12 cellular contexts compared by ENCODE assay signal in genomic region chr5:159928122-159928960, GRCh38. TPM values are rescaled to one million over a fixed set of nuclear protein-coding genes. Genes with fewer than 3 reads are reported as not detected.
A peak's percentile ranks its signal among the peaks of the same experiment; 100 is the strongest.
DNase-seq lines count a peak whose midpoint lies in the region; ATAC-seq, FAIRE-seq and TF ChIP-seq lines count a peak whose summit lies in the region.
"Had no signal": no experiment of that assay in that cellular context is flagged by ENCODE, and none has a peak within 500 bp of the region (broad histone marks: within the 10 kb centered on the region; RNA-seq: fewer than 3 reads in every experiment).

No MANE protein-coding gene starts in this region.

- H3K36me3 Mint-ChIP-seq in T-helper 2 cell treated with Interferon-gamma antibody and Interleukin-4, amounts not matched to agents 5 μg/mL and 100 μg/mL, for 36 hours (ENCODE audit: low read depth), result no peaks in the 10 kb centered on the region
- H3K36me3 Mint-ChIP-seq in nephron progenitor cell (ENCODE audit: low read depth), result no peaks in the 10 kb centered on the region

- TF ChIP-seq EP300 in A549 (IDR thresholded peaks at IDR 0.05), result no peak

- peaks cover 21% of the 10 kb centered on the region for H3K4me1 ChIP-seq in A549
- H3K4me1 ChIP-seq: BE2C had no signal

- H3K27me3 Mint-ChIP-seq in T-helper 2 cell treated with Interferon-gamma antibody and Interleukin-4, amounts not matched to agents 5 μg/mL and 100 μg/mL, for 36 hours (ENCODE audit: low read depth), result peaks cover 15% of the 10 kb centered on the region
- H3K27me3 Mint-ChIP-seq in nephron progenitor cell (ENCODE audit: low read depth, poor library complexity), result peaks cover 7% of the 10 kb centered on the region

- DNase-seq in A549 (ENCODE audit: low read depth in 1 of 2, low spot score in 1 of 2) (peak; percentile 68 to 73), HTR-8/SVneo (ENCODE audit: insufficient read length, low spot score) (peak; percentile 61), brain microvascular endothelial cell (peak; percentile 79), kidney glomerular epithelial cell (lab: John Stamatoyannopoulos, UW) (peak; percentile 44), nephron progenitor cell (no peak)
- no peak for DNase-seq in T-helper 2 cell treated with Interferon-gamma antibody and Interleukin-4, amounts not matched to agents 5 μg/mL and 100 μg/mL, for 36 hours (ENCODE audit: low spot score)
- no peak for DNase-seq in stimulated activated naive CD8-positive, alpha-beta T cell treated with anti-CD3 and anti-CD28 coated beads, Interleukin-15, Interleukin-2, amounts not matched to agents 100 U/mL and 50 U/mL, for 24 hours
- DNase-seq: activated CD4-positive, alpha-beta T cell treated with anti-CD3 and anti-CD28 coated beads, Interleukin-2, amount 10 ng/mL, durations not matched to agents 24 days and 14 days; BE2C; stimulated activated CD8-positive, alpha-beta memory T cell treated with anti-CD3 and anti-CD28 coated beads, Interleukin-4, amount 100 ng/mL, for 48 hours had no signal

- ATAC-seq in A549 (peak; percentile 98), GM21423 (IDR thresholded peaks at IDR 0.05; ENCODE audit: unreplicated experiment) (no peak)
- no peak for ATAC-seq in stimulated activated naive CD8-positive, alpha-beta T cell treated with anti-CD3 and anti-CD28 coated beads, Interleukin-15, Interleukin-2, amounts not matched to agents 100 U/mL and 50 U/mL, for 24 hours

- no peaks in the 10 kb centered on the region for H3K27me3 ChIP-seq in brain microvascular endothelial cell (replicated peaks)

- no peaks in the 10 kb centered on the region for H3K9me3 ChIP-seq in A549
- H3K9me3 ChIP-seq: BE2C had no signal

- no peak overlapping the region for H3K4me3 Mint-ChIP-seq in T-helper 2 cell treated with Interferon-gamma antibody and Interleukin-4, amounts not matched to agents 5 μg/mL and 100 μg/mL, for 36 hours
- no peak overlapping the region for H3K4me3 Mint-ChIP-seq in nephron progenitor cell
- H3K4me3 Mint-ChIP-seq: activated CD4-positive, alpha-beta T cell treated with anti-CD3 and anti-CD28 coated beads, Interleukin-2, amount 10 ng/mL, durations not matched to agents 24 days and 14 days had no signal

- H3K4me3 ChIP-seq in A549, result no peak overlapping the region
- no peak overlapping the region for H3K4me3 ChIP-seq in brain microvascular endothelial cell (ENCODE audit: low read depth, low read length)

- FAIRE-seq in A549 (lab: Jason Lieb, UNC), result no peak
- FAIRE-seq in HTR-8/SVneo (lab: Jason Lieb, UNC), result peak; percentile 74

- peak overlapping the region; percentile 51 to 69 for H3K27ac ChIP-seq in A549
- no peak overlapping the region for H3K27ac ChIP-seq in brain microvascular endothelial cell

- no peak for TF ChIP-seq RAD21 in A549 (conservative IDR thresholded peaks at IDR 0.05 in 1 of 2, IDR thresholded peaks at IDR 0.05 in 1 of 2)

- CTCF ChIA-PET in A549 (lab: Yijun Ruan, JAX), result interaction anchor here (1.3 to 2.4 kb wide), 4 partner anchors 10 to 484 kb away, joined by 4 to 9 read pairs (median 6); no protein-coding TSS in a partner anchor

- H3K9me3 Mint-ChIP-seq in T-helper 2 cell treated with Interferon-gamma antibody and Interleukin-4, amounts not matched to agents 5 μg/mL and 100 μg/mL, for 36 hours, result no peaks in the 10 kb centered on the region
- no peaks in the 10 kb centered on the region for H3K9me3 Mint-ChIP-seq in nephron progenitor cell
- H3K9me3 Mint-ChIP-seq: activated CD4-positive, alpha-beta T cell treated with anti-CD3 and anti-CD28 coated beads, Interleukin-2, amount 10 ng/mL, durations not matched to agents 24 days and 14 days had no signal

- H3K27ac Mint-ChIP-seq in T-helper 2 cell treated with Interferon-gamma antibody and Interleukin-4, amounts not matched to agents 5 μg/mL and 100 μg/mL, for 36 hours, result no peak overlapping the region
- H3K27ac Mint-ChIP-seq in nephron progenitor cell, result no peak overlapping the region
- H3K27ac Mint-ChIP-seq: activated CD4-positive, alpha-beta T cell treated with anti-CD3 and anti-CD28 coated beads, Interleukin-2, amount 10 ng/mL, durations not matched to agents 24 days and 14 days; progenitor cell of endocrine pancreas had no signal

- TF ChIP-seq CTCF in A549 (IDR thresholded peaks at IDR 0.05) (no peak), brain microvascular endothelial cell (IDR thresholded peaks at IDR 0.05; ENCODE audit: low read depth, low read length, missing control alignments) (no peak), nephron progenitor cell (IDR thresholded peaks at IDR 0.05) (no peak)

- TF ChIP-seq POLR2A in A549 (IDR thresholded peaks at IDR 0.05; ENCODE audit: low read length), result no peak

- 56% methylated on average over 13 of the region's 13 CpGs for WGBS in A549 (ENCODE audit: missing lambda C conversion rate)

- no peaks in the 10 kb centered on the region for H3K36me3 ChIP-seq in brain microvascular endothelial cell (replicated peaks)
- H3K36me3 ChIP-seq: BE2C had no signal

- H3K4me1 Mint-ChIP-seq in T-helper 2 cell treated with Interferon-gamma antibody and Interleukin-4, amounts not matched to agents 5 μg/mL and 100 μg/mL, for 36 hours (ENCODE audit: low read depth), result no peaks in the 10 kb centered on the region
- H3K4me1 Mint-ChIP-seq in nephron progenitor cell, result peaks cover 17% of the 10 kb centered on the region
- H3K4me1 Mint-ChIP-seq: activated CD4-positive, alpha-beta T cell treated with anti-CD3 and anti-CD28 coated beads, Interleukin-2, amount 10 ng/mL, durations not matched to agents 24 days and 14 days had no signal

- POLR2A ChIA-PET in A549 (lab: Yijun Ruan, JAX), result no interaction called here

- in situ Hi-C loops in brain microvascular endothelial cell (cut with HindIII; ENCODE audit: low pct_ligation_motif_present, low sequenced_read_pairs), result no loop called here

- H3K4me2 ChIP-seq in A549, result peak overlapping the region; percentile 80

TF ChIP-seq in A549, 52 proteins besides CTCF, POLR2A, EP300 and RAD21:
- TF ChIP-seq CBX2 (IDR thresholded peaks at IDR 0.05; ENCODE audit: borderline replicate concordance, low read depth) (no peak), ESRRA (IDR thresholded peaks at IDR 0.05; ENCODE audit: borderline replicate concordance, low read length) (no peak), MAX (IDR thresholded peaks at IDR 0.05) (peak; percentile 40), MYC (IDR thresholded peaks at IDR 0.05; ENCODE audit: borderline replicate concordance, low read length) (no peak), ATOH8 (CRISPR knock-in tag; IDR thresholded peaks at IDR 0.05; ENCODE audit: low read depth) (no peak), EHMT2 (IDR thresholded peaks at IDR 0.05; ENCODE audit: low read depth) (no peak), ELK1 (IDR thresholded peaks at IDR 0.05; ENCODE audit: low read depth, low read length) (no peak), E2F6 (IDR thresholded peaks at IDR 0.05; ENCODE audit: borderline replicate concordance, low read depth) (no peak), BCL3 (IDR thresholded peaks at IDR 0.05) (no peak), RFX5 (IDR thresholded peaks at IDR 0.05) (no peak), FOSL2 (IDR thresholded peaks at IDR 0.05) (no peak), FOSL2 (CRISPR knock-in tag; IDR thresholded peaks at IDR 0.05) (peak; percentile 72), JUNB (IDR thresholded peaks at IDR 0.05) (peak; percentile 57)

RNA-seq across cellular contexts. Expression of gene ADRA1B, which starts 12.1 kb away (rescaled TPM):
- polyA plus RNA-seq in A549 (2011; rRNA removed) (4.4 and 5.1 TPM in 2 replicates), A549 (2017; fragmentation: RNase III; extraction: RNeasy Plus Mini Kit Qiagen cat#74134 plus additional on column Dnase treatment) (6.5 to 10.0 TPM (median 8.5 TPM) in 3 replicates)
- polyA plus RNA-seq in A549 (2012; cell fraction: cytosol; rRNA removed), result 6.5 and 10.7 TPM in 2 replicates
- polyA plus RNA-seq in A549 (2012; cell fraction: nucleus; rRNA removed), result 8.3 and 12.5 TPM in 2 replicates
- 6.8 and 10.2 TPM in 2 replicates for polyA minus RNA-seq in A549 (2011; rRNA and poly(A)+ RNA removed)

Comparison
In these comparisons a context has a peak if more than half of its experiments do, and no peak if none do; other contexts are left out.
1. ATAC-seq: peak in A549 (2 of 2); none in stimulated activated naive CD8-positive, alpha-beta T cell treated with anti-CD3 and anti-CD28 coated beads, Interleukin-15, Interleukin-2, amounts not matched to agents 100 U/mL and 50 U/mL, for 24 hours (single experiment) and GM21423 (single experiment).
2. DNase-seq: peak in A549 (2 of 2), HTR-8/SVneo (single experiment), brain microvascular endothelial cell (single experiment) and kidney glomerular epithelial cell (single experiment); none in T-helper 2 cell treated with Interferon-gamma antibody and Interleukin-4, amounts not matched to agents 5 μg/mL and 100 μg/mL, for 36 hours (single experiment), stimulated activated naive CD8-positive, alpha-beta T cell treated with anti-CD3 and anti-CD28 coated beads, Interleukin-15, Interleukin-2, amounts not matched to agents 100 U/mL and 50 U/mL, for 24 hours (single experiment) and nephron progenitor cell (single experiment).